16 cellular contexts compared by ENCODE assay signal in the genomic region with DNA sequence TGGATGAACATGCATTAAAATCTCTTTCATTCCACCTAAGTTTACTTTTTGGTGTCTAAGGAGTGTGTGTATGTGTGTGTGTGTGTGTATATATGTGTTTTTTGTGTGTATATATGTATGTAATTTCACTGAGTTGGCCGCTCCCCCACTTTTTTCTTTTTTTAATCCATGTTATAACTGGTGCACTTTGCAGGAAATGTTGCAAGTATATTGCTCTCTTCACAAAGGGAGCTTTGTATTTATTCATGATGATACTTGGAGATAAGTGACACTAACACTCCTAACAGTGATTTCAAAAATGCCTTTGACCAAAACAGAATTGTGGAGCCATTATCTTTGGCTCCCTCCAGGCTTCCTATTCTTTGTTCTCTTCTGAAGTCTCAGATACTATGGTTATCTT.
DNase-seq lines count a peak whose midpoint lies in the region; ATAC-seq, FAIRE-seq and TF ChIP-seq lines count a peak whose summit lies in the region.
"Had no signal": no experiment of that assay in that cellular context is flagged by ENCODE, and none has a peak within 500 bp of the region (broad histone marks: within the 10 kb centered on the region; RNA-seq: fewer than 3 reads in every experiment).

No MANE protein-coding gene starts in this region.

- H2AFZ ChIP-seq in endothelial cell of umbilical vein (ENCODE audit: low read depth, low read length) (no peak overlapping the region), osteoblast (ENCODE audit: low read length) (no peak overlapping the region)

- H3K79me2 ChIP-seq in endothelial cell of umbilical vein (ENCODE audit: control insufficient read depth, insufficient read depth, low read length) (peaks cover 68% of the 10 kb centered on the region), osteoblast (ENCODE audit: insufficient read depth, low read length) (peaks cover 94% of the 10 kb centered on the region)

- no peaks in the 10 kb centered on the region for H3K9me3 Mint-ChIP-seq in Caco-2 (ENCODE audit: unreplicated experiment)
- H3K9me3 Mint-ChIP-seq in activated CD8-positive, alpha-beta T cell treated with anti-CD3 and anti-CD28 coated beads for 36 hours: no peaks in the 10 kb centered on the region
- H3K9me3 Mint-ChIP-seq in activated naive CD4-positive, alpha-beta T cell treated with anti-CD3 and anti-CD28 coated beads, Interleukin-2, amount 10 ng/mL, durations not matched to agents 7 days and 5 days: no peaks in the 10 kb centered on the region

- no TSS peak for BruUV-seq in Caco-2 (replicated peaks; lab: Mats Ljungman, UMichigan)
- BruUV-seq in Panc1 (replicated peaks; lab: Mats Ljungman, UMichigan): no TSS peak
- no TSS peak for BruUV-seq in endothelial cell of umbilical vein (replicated peaks; lab: Mats Ljungman, UMichigan)

- no peaks in the 10 kb centered on the region for H3K9me1 ChIP-seq in endothelial cell of umbilical vein (replicated peaks; ENCODE audit: control insufficient read depth, extremely low read depth, insufficient read depth, low read length)

- no peak overlapping the region for H3K9ac ChIP-seq in endothelial cell of umbilical vein (replicated peaks; ENCODE audit: extremely low read depth, insufficient read depth, low read length)

- dilution Hi-C loops in endothelial cell of umbilical vein (cut with MboI; ENCODE audit: extremely low pct_ligation_motif_present, low sequenced_read_pairs): no loop called here

- H4K20me1 ChIP-seq in endothelial cell of umbilical vein (replicated peaks; ENCODE audit: control insufficient read depth, extremely low read depth, insufficient read depth, low read length) (no peaks in the 10 kb centered on the region), osteoblast (ENCODE audit: insufficient read depth, low read length) (peaks cover 7% of the 10 kb centered on the region)

- no peaks in the 10 kb centered on the region for H3K27me3 Mint-ChIP-seq in Caco-2 (ENCODE audit: insufficient read depth, unreplicated experiment)
- no peaks in the 10 kb centered on the region for H3K27me3 Mint-ChIP-seq in activated CD8-positive, alpha-beta T cell treated with anti-CD3 and anti-CD28 coated beads for 36 hours
- H3K27me3 Mint-ChIP-seq in activated naive CD4-positive, alpha-beta T cell treated with anti-CD3 and anti-CD28 coated beads, Interleukin-2, amount 10 ng/mL, durations not matched to agents 7 days and 5 days: no peaks in the 10 kb centered on the region

- no peak overlapping the region for H3K4me2 ChIP-seq in endothelial cell of umbilical vein (ENCODE audit: insufficient read depth, low read length)
- H3K4me2 ChIP-seq in osteoblast (ENCODE audit: insufficient read depth, low read length): peak overlapping the region; percentile 31

- H3K36me3 ChIP-seq in Caco-2 (ENCODE audit: control insufficient read depth, insufficient read depth, low read length) (no peaks in the 10 kb centered on the region), Panc1 (ENCODE audit: control insufficient read depth, insufficient read depth, low read length) (peaks cover 3% of the 10 kb centered on the region; the same call in 1 of the 2 replicates), endothelial cell of umbilical vein (ENCODE audit: control insufficient read depth in 2 of 2, extremely low read depth in 1 of 2, insufficient read depth in 2 of 2, low read length in 2 of 2) (peaks cover 4 to 8% of the 10 kb centered on the region in 2 experiments), osteoblast (ENCODE audit: insufficient read depth, low read length) (peaks cover 18% of the 10 kb centered on the region)

- peaks cover 32% of the 10 kb centered on the region for H3K36me3 Mint-ChIP-seq in Caco-2 (ENCODE audit: insufficient read depth, unreplicated experiment)
- peaks cover 15% of the 10 kb centered on the region for H3K36me3 Mint-ChIP-seq in activated CD8-positive, alpha-beta T cell treated with anti-CD3 and anti-CD28 coated beads for 36 hours (ENCODE audit: low read depth)
- H3K36me3 Mint-ChIP-seq in activated naive CD4-positive, alpha-beta T cell treated with anti-CD3 and anti-CD28 coated beads, Interleukin-2, amount 10 ng/mL, durations not matched to agents 7 days and 5 days: peaks cover 6% of the 10 kb centered on the region

- no peak for TF ChIP-seq POLR2A in endothelial cell of umbilical vein (IDR thresholded peaks at IDR 0.05; ENCODE audit: low read depth, low read length)

- H3K9me3 ChIP-seq in Caco-2 (no peaks in the 10 kb centered on the region), Panc1 (ENCODE audit: control insufficient read depth, insufficient read depth, low read depth, low read length) (no peaks in the 10 kb centered on the region), endothelial cell of umbilical vein (replicated peaks; ENCODE audit: control insufficient read depth, insufficient read depth, low read length) (no peaks in the 10 kb centered on the region), osteoblast (ENCODE audit: low read depth, low read length) (no peaks in the 10 kb centered on the region)

- peak overlapping the region; percentile 79 for H3K27ac Mint-ChIP-seq in Caco-2 (ENCODE audit: unreplicated experiment)
- H3K27ac Mint-ChIP-seq in activated CD8-positive, alpha-beta T cell treated with anti-CD3 and anti-CD28 coated beads for 36 hours: no peak overlapping the region
- H3K27ac Mint-ChIP-seq in activated naive CD4-positive, alpha-beta T cell treated with anti-CD3 and anti-CD28 coated beads, Interleukin-2, amount 10 ng/mL, durations not matched to agents 7 days and 5 days: no peak overlapping the region

- TF ChIP-seq CTCF in Caco-2 (IDR thresholded peaks at IDR 0.05; ENCODE audit: insufficient read depth in 1 of 2, low read depth in 1 of 2, low read length in 1 of 2, severe bottlenecking in 1 of 2, unreplicated experiment in 1 of 2) (no peak), Panc1 (IDR thresholded peaks at IDR 0.05) (no peak), endothelial cell of umbilical vein (IDR thresholded peaks at IDR 0.05; ENCODE audit: extremely low read depth in 1 of 2, insufficient read depth in 1 of 2, low read depth in 1 of 2, low read length in 2 of 2) (no peak), osteoblast (IDR thresholded peaks at IDR 0.05; ENCODE audit: extremely low read depth, low read depth, low read length) (no peak)
- TF ChIP-seq CTCF in activated CD8-positive, alpha-beta T cell treated with anti-CD3 and anti-CD28 coated beads for 36 hours (IDR thresholded peaks at IDR 0.05): no peak

- peak in 1 of 2 experiments; percentile 23 for DNase-seq in Caco-2
- no peak for DNase-seq in Panc1 (ENCODE audit: low read depth, low spot score)
- DNase-seq in endothelial cell of umbilical vein (ENCODE audit: low read depth, low spot score): peak; percentile 47
- no peak for DNase-seq in osteoblast (ENCODE audit: insufficient read length, low spot score, missing footprints)
- DNase-seq in activated CD8-positive, alpha-beta T cell treated with anti-CD3 and anti-CD28 coated beads for 36 hours: no peak
- no peak for DNase-seq in Ammon's horn (ENCODE audit: low spot score)
- no peak for DNase-seq in activated naive CD4-positive, alpha-beta T cell treated with anti-CD3 and anti-CD28 coated beads, Interleukin-2, amount 10 ng/mL, durations not matched to agents 7 days and 5 days
- no peak for DNase-seq in NCI-H1436 (lab: John Stamatoyannopoulos, UW)
- DNase-seq: activated CD8-positive, alpha-beta memory T cell treated with anti-CD3 and anti-CD28 coated beads for 24 hours; anterior cingulate cortex; COR-L47; NCI-H1417 treated with DMSO at 0.1 percent for 48 hours; nephron progenitor cell; stimulated activated CD4-positive, alpha-beta T cell treated with anti-CD3 and anti-CD28 coated beads, Interleukin-15, amount 100 ng/mL, for 24 hours; T-helper 9 cell had no signal

- ATAC-seq in Panc1: no peak
- ATAC-seq in activated CD8-positive, alpha-beta T cell treated with anti-CD3 and anti-CD28 coated beads for 36 hours: no peak

- intact Hi-C loops in Caco-2 (cut with micrococcal nuclease; ENCODE audit: unreplicated experiment) (no loop called here), Panc1 (cut with micrococcal nuclease; ENCODE audit: unreplicated experiment) (loop anchor here (5.0 kb wide), 1 partner anchor 93 kb away; no protein-coding TSS in a partner anchor), endothelial cell of umbilical vein (cut with micrococcal nuclease) (loop anchor here (5.0 kb wide), 1 partner anchor 182 kb away; no protein-coding TSS in a partner anchor)
- intact Hi-C loops in activated CD8-positive, alpha-beta T cell treated with anti-CD3 and anti-CD28 coated beads for 36 hours (cut with micrococcal nuclease): no loop called here

- in situ Hi-C loops in Panc1 (cut with HindIII; ENCODE audit: low pct_unique_long_range_greater_than_20kb, low sequenced_read_pairs): no loop called here

- FAIRE-seq in endothelial cell of umbilical vein (lab: Jason Lieb, UNC): peak; percentile 69
- FAIRE-seq: endometrium had no signal

- H3K4me3 ChIP-seq in Caco-2 (ENCODE audit: low read depth, low read length) (no peak overlapping the region), Panc1 (ENCODE audit: low read depth in 2 of 2, low read length in 2 of 2) (no peak overlapping the region), endothelial cell of umbilical vein (replicated peaks in 1 of 3; ENCODE audit: insufficient read depth in 1 of 3, low read depth in 1 of 3, low read length in 3 of 3) (no peak overlapping the region), osteoblast (ENCODE audit: insufficient read depth, low read length) (peak overlapping the region; percentile 14)

- H3K27ac ChIP-seq in Panc1 (ENCODE audit: low read length) (peak overlapping the region; percentile 97), endothelial cell of umbilical vein (ENCODE audit: insufficient read depth, low read depth, low read length) (peak overlapping the region; percentile 99), osteoblast (ENCODE audit: low read depth, low read length) (peak overlapping the region; percentile 92)

- H3K27me3 ChIP-seq in Caco-2 (replicated peaks; ENCODE audit: control insufficient read depth, insufficient read depth, low read length): no peaks in the 10 kb centered on the region
- H3K27me3 ChIP-seq in Panc1 (ENCODE audit: control insufficient read depth, insufficient read depth, low read length): no peaks in the 10 kb centered on the region
- no peaks in the 10 kb centered on the region for H3K27me3 ChIP-seq in endothelial cell of umbilical vein (ENCODE audit: control insufficient read depth in 2 of 2, insufficient read depth in 2 of 2, low read length in 2 of 2)
- no peaks in the 10 kb centered on the region for H3K27me3 ChIP-seq in osteoblast (ENCODE audit: insufficient read depth, low read length)

- H3K4me1 ChIP-seq in Caco-2: peaks cover 69% of the 10 kb centered on the region
- peaks cover 92% of the 10 kb centered on the region for H3K4me1 ChIP-seq in Panc1 (ENCODE audit: control insufficient read depth, insufficient read depth, low read length)
- H3K4me1 ChIP-seq in endothelial cell of umbilical vein (ENCODE audit: control insufficient read depth, extremely low read depth, insufficient read depth, low read length): peaks cover 82% of the 10 kb centered on the region
- peaks cover 66% of the 10 kb centered on the region for H3K4me1 ChIP-seq in osteoblast (ENCODE audit: insufficient read depth, low read length)

- POLR2A ChIA-PET in Caco-2 (lab: Charles Lee) (no interaction called here), Panc1 (lab: Charles Lee) (no interaction called here), endothelial cell of umbilical vein (lab: Charles Lee) (no interaction called here)
- POLR2A ChIA-PET in activated CD8-positive, alpha-beta T cell treated with anti-CD3 and anti-CD28 coated beads for 36 hours (lab: Charles Lee): no interaction called here

- CTCF ChIA-PET in Caco-2 (lab: Charles Lee) (no interaction called here), Panc1 (lab: Charles Lee) (no interaction called here), endothelial cell of umbilical vein (lab: Charles Lee) (no interaction called here)
- CTCF ChIA-PET in activated CD8-positive, alpha-beta T cell treated with anti-CD3 and anti-CD28 coated beads for 36 hours (lab: Charles Lee): no interaction called here
- CTCF ChIA-PET in activated naive CD4-positive, alpha-beta T cell treated with anti-CD3 and anti-CD28 coated beads, Interleukin-2, amount 10 ng/mL, durations not matched to agents 7 days and 5 days (lab: Charles Lee): interaction anchor here (0.6 kb wide), 1 partner anchor 101 kb away, joined by 5 read pairs; no protein-coding TSS in a partner anchor

- H3K4me3 Mint-ChIP-seq in Caco-2 (ENCODE audit: unreplicated experiment): no peak overlapping the region
- H3K4me3 Mint-ChIP-seq in activated CD8-positive, alpha-beta T cell treated with anti-CD3 and anti-CD28 coated beads for 36 hours: no peak overlapping the region
- no peak overlapping the region for H3K4me3 Mint-ChIP-seq in activated naive CD4-positive, alpha-beta T cell treated with anti-CD3 and anti-CD28 coated beads, Interleukin-2, amount 10 ng/mL, durations not matched to agents 7 days and 5 days
- H3K4me3 Mint-ChIP-seq: nephron progenitor cell had no signal

- peaks cover 55% of the 10 kb centered on the region for H3K4me1 Mint-ChIP-seq in Caco-2 (ENCODE audit: low read depth, unreplicated experiment)
- peaks cover 52% of the 10 kb centered on the region for H3K4me1 Mint-ChIP-seq in activated CD8-positive, alpha-beta T cell treated with anti-CD3 and anti-CD28 coated beads for 36 hours (ENCODE audit: low read depth)
- H3K4me1 Mint-ChIP-seq in activated naive CD4-positive, alpha-beta T cell treated with anti-CD3 and anti-CD28 coated beads, Interleukin-2, amount 10 ng/mL, durations not matched to agents 7 days and 5 days: peaks cover 49% of the 10 kb centered on the region

Comparison
In these comparisons a context has a peak if more than half of its experiments do, and no peak if none do; other contexts are left out.
1. intact Hi-C loops: an anchor here in Panc1 (5.0 kb wide) and endothelial cell of umbilical vein (5.0 kb wide); none called in Caco-2 and activated CD8-positive, alpha-beta T cell treated with anti-CD3 and anti-CD28 coated beads for 36 hours.